11 cellular contexts compared by ENCODE assay signal in genomic region chr15:29736745-29737023, GRCh38.
DNase-seq lines count a peak whose midpoint lies in the region; ATAC-seq and TF ChIP-seq lines count a peak whose summit lies in the region.
"Had no signal": no experiment of that assay in that cellular context is flagged by ENCODE, and none has a peak within 500 bp of the region (broad histone marks: within the 10 kb centered on the region; RNA-seq: fewer than 3 reads in every experiment).

No MANE protein-coding gene starts in this region.

- H3K4me1 ChIP-seq in upper lobe of left lung (no peaks in the 10 kb centered on the region), neural progenitor cell (no peaks in the 10 kb centered on the region)

- no peak overlapping the region for H2AFZ ChIP-seq in neural progenitor cell (replicated peaks)

- H3K79me2 ChIP-seq in neural progenitor cell (ENCODE audit: low read depth), result no peaks in the 10 kb centered on the region

- H3K4me1 Mint-ChIP-seq in neural progenitor cell, result peaks cover 10% of the 10 kb centered on the region
- H3K4me1 Mint-ChIP-seq: activated naive CD8-positive, alpha-beta T cell treated with anti-CD3 and anti-CD28 coated beads for 36 hours had no signal

- H3K9ac ChIP-seq in neural progenitor cell, result no peak overlapping the region

- TF ChIP-seq EP300 in upper lobe of left lung (IDR thresholded peaks at IDR 0.05), result no peak

- H3K4me3 ChIP-seq in upper lobe of left lung, result no peak overlapping the region
- no peak overlapping the region for H3K4me3 ChIP-seq in neural progenitor cell

- H3K27me3 Mint-ChIP-seq in neural progenitor cell (ENCODE audit: insufficient read depth, low read depth), result no peaks in the 10 kb centered on the region

- WGBS in upper lobe of left lung, 2 donors, result 83 to 90% methylated on average over 2 of the region's 2 CpGs

- no peak overlapping the region for H3K4me2 ChIP-seq in neural progenitor cell

- peak; percentile 51 to 53 for ATAC-seq in upper lobe of left lung (ENCODE audit: low FRiP score in 2 of 2)
- ATAC-seq: activated CD4-positive, CD25-positive, alpha-beta regulatory T cell treated with anti-CD3 and anti-CD28 coated beads, Interleukin-2, amount 50 U/mL, for 24 hours; naive thymus-derived CD4-positive, alpha-beta T cell had no signal

- no peak for TF ChIP-seq POLR2A in upper lobe of left lung (IDR thresholded peaks at IDR 0.05)

- H3K9me3 Mint-ChIP-seq in neural progenitor cell, result no peaks in the 10 kb centered on the region
- H3K9me3 Mint-ChIP-seq: activated naive CD8-positive, alpha-beta T cell treated with anti-CD3 and anti-CD28 coated beads for 36 hours; naive thymus-derived CD4-positive, alpha-beta T cell had no signal

- peaks cover 34% of the 10 kb centered on the region for H3K36me3 Mint-ChIP-seq in neural progenitor cell
- H3K36me3 Mint-ChIP-seq: activated naive CD8-positive, alpha-beta T cell treated with anti-CD3 and anti-CD28 coated beads for 36 hours; naive thymus-derived CD4-positive, alpha-beta T cell had no signal

- DNase-seq in HS-27A (ENCODE audit: low read depth) (peak; percentile 63), amniotic epithelial cell (ENCODE audit: low read depth) (peak; percentile 89), hepatic stellate cell (ENCODE audit: low spot score) (peak; percentile 23), upper lobe of left lung (no peak), 8988T (no peak), neural progenitor cell (ENCODE audit: low spot score) (no peak), GM20000 (ENCODE audit: low spot score) (no peak)
- DNase-seq: activated naive CD8-positive, alpha-beta T cell treated with anti-CD3 and anti-CD28 coated beads for 36 hours; naive thymus-derived CD4-positive, alpha-beta T cell; NCI-H1105 treated with DMSO at 0.1 percent for 48 hours had no signal

- H3K27me3 ChIP-seq in upper lobe of left lung, result no peaks in the 10 kb centered on the region
- H3K27me3 ChIP-seq in neural progenitor cell, result no peaks in the 10 kb centered on the region

- H3K36me3 ChIP-seq in upper lobe of left lung (peaks cover 4 to 92% (median 22%) of the 10 kb centered on the region in 4 donors), neural progenitor cell (peaks cover 55% of the 10 kb centered on the region)

- no peak for TF ChIP-seq CTCF in upper lobe of left lung (IDR thresholded peaks at IDR 0.05)
- TF ChIP-seq CTCF in neural progenitor cell (IDR thresholded peaks at IDR 0.05), result no peak
- TF ChIP-seq CTCF in GM20000 (IDR thresholded peaks at IDR 0.05; ENCODE audit: extremely low read depth, missing control alignments), result no peak

- H3K9me3 ChIP-seq in upper lobe of left lung (no peaks in the 10 kb centered on the region), neural progenitor cell (ENCODE audit: low read depth) (no peaks in the 10 kb centered on the region)

- H4K20me1 ChIP-seq in neural progenitor cell (ENCODE audit: low read depth), result no peaks in the 10 kb centered on the region

- no peak overlapping the region for H3K4me3 Mint-ChIP-seq in neural progenitor cell
- H3K4me3 Mint-ChIP-seq: activated naive CD8-positive, alpha-beta T cell treated with anti-CD3 and anti-CD28 coated beads for 36 hours; naive thymus-derived CD4-positive, alpha-beta T cell had no signal

- H3F3A ChIP-seq in neural progenitor cell (ENCODE audit: low read depth), result no peaks in the 10 kb centered on the region

- H3K27ac Mint-ChIP-seq in neural progenitor cell, result no peak overlapping the region
- H3K27ac Mint-ChIP-seq: activated naive CD8-positive, alpha-beta T cell treated with anti-CD3 and anti-CD28 coated beads for 36 hours; naive thymus-derived CD4-positive, alpha-beta T cell had no signal

- H3K27ac ChIP-seq in upper lobe of left lung (peak overlapping the region in 1 of 4 donors; percentile 58), neural progenitor cell (no peak overlapping the region)

Comparison
In these comparisons a context has a peak if more than half of its experiments do, and no peak if none do; other contexts are left out.
1. DNase-seq: peak in HS-27A (single experiment), amniotic epithelial cell (single experiment) and hepatic stellate cell (single experiment); none in upper lobe of left lung (0 of 2), 8988T (single experiment), neural progenitor cell (single experiment) and GM20000 (single experiment).